Comparison of ENCODE assay signal across 8 cellular contexts in genomic region chr6:34425132-34425497, GRCh38. TPM values are rescaled to one million over a fixed set of nuclear protein-coding genes. Genes with fewer than 3 reads are reported as not detected.
DNase-seq lines count a peak whose midpoint lies in the region; ATAC-seq and TF ChIP-seq lines count a peak whose summit lies in the region.

No MANE protein-coding gene starts in this region.

- POLR2A ChIA-PET in HEK293 (lab: Yijun Ruan, JAX) = interaction anchor here (1.4 to 4.7 kb wide), 9 partner anchors 10 to 834 kb away, joined by 3 to 75 read pairs (median 6); partner anchors contain the start of genes ILRUN, SNRPC and ZNF76

- ATAC-seq in gastroesophageal sphincter = no peak
- ATAC-seq in HG02610 (IDR thresholded peaks at IDR 0.05; ENCODE audit: unreplicated experiment) = no peak

- H3K4me1 ChIP-seq in HEK293 (ENCODE audit: control insufficient read depth, insufficient read depth, low read length) (peaks cover 2% of the 10 kb centered on the region; the same call in 1 of the 2 replicates), gastroesophageal sphincter (peaks cover 0 to 33% (median 11%) of the 10 kb centered on the region in 3 donors)

- H3K36me3 ChIP-seq in HEK293 (ENCODE audit: control insufficient read depth in 2 of 2, insufficient read depth in 1 of 2, low read length in 2 of 2) (peaks cover 40 to 55% of the 10 kb centered on the region in 2 experiments), gastroesophageal sphincter (peaks cover 0 to 47% of the 10 kb centered on the region in 2 donors)

- peak; percentile 5 to 18 for DNase-seq in activated CD4-positive, alpha-beta T cell treated with anti-CD3 and anti-CD28 coated beads, Interleukin-2, amount 50 U/mL, for 4 hours
- DNase-seq in stimulated activated CD8-positive, alpha-beta memory T cell treated with anti-CD3 and anti-CD28 coated beads, Interleukin-12 subunit alpha, Interleukin-12 subunit beta, amount 100 ng/mL, for 4 hours (ENCODE audit: low read depth) = peak; percentile 1
- DNase-seq in NCI-H526 (lab: John Stamatoyannopoulos, UW) (no peak), KG1 (lab: John Stamatoyannopoulos, UW) (no peak), NCI-H2029 treated with DMSO at 0.1 percent for 48 hours (lab: John Stamatoyannopoulos, UW) (no peak)

- TF ChIP-seq CTCF in HEK293 (tag by site-specific recombination; IDR thresholded peaks at IDR 0.05) = no peak
- TF ChIP-seq CTCF in gastroesophageal sphincter (IDR thresholded peaks at IDR 0.05) = no peak

- no peak for TF ChIP-seq POLR2A in gastroesophageal sphincter (IDR thresholded peaks at IDR 0.05)

- no peak for TF ChIP-seq EP300 in gastroesophageal sphincter (IDR thresholded peaks at IDR 0.05)

- H3K27ac ChIP-seq in HEK293 (ENCODE audit: extremely low read depth, low read depth, low read length) (peak overlapping the region; percentile 97), gastroesophageal sphincter (peak overlapping the region; percentile 51 to 89 (median 88))

- H3K4me3 ChIP-seq in HEK293 (ENCODE audit: low read depth, low read length) (peak overlapping the region; percentile 58), gastroesophageal sphincter (peak overlapping the region; percentile 60 to 80)

- CTCF ChIA-PET in HEK293 (lab: Yijun Ruan, JAX) = interaction anchor here (0.6 to 1.7 kb wide), 4 partner anchors 20 to 311 kb away, joined by 3 to 5 read pairs (median 3); no protein-coding TSS in a partner anchor

- WGBS in gastroesophageal sphincter (ENCODE audit: low coverage in 1 of 2), 2 donors = 0% methylated on average over 4 of the region's 10 CpGs; no CpG with 5 or more reads in 1 of the 2 donors

- no peaks in the 10 kb centered on the region for H3K9me3 ChIP-seq in HEK293 (ENCODE audit: control insufficient read depth, insufficient read depth, low read depth, low read length)
- no peaks in the 10 kb centered on the region for H3K9me3 ChIP-seq in gastroesophageal sphincter

- H3K27me3 ChIP-seq in gastroesophageal sphincter = no peaks in the 10 kb centered on the region

TF ChIP-seq in HEK293, 187 proteins besides CTCF, POLR2A, EP300 and RAD21:
- TF ChIP-seq ZNF26 (tag by site-specific recombination; IDR thresholded peaks at IDR 0.05) (no peak), ZNF677 (tag by site-specific recombination; IDR thresholded peaks at IDR 0.05) (0 out of 2 replicates have a peak, but pooled peaks have one; percentile 7), ZNF513 (tag by site-specific recombination; IDR thresholded peaks at IDR 0.05) (0 out of 2 replicates have a peak, but pooled peaks have one; percentile 0)

RNA-seq across cellular contexts. Expression of gene RPS10, which starts 0.8 kb away (rescaled TPM):
- total RNA-seq in gastroesophageal sphincter = 1,000 to 10,000 TPM; 1,014 to 3,120 (median 2,269) TPM

RNA-seq across cellular contexts. Expression of gene NUDT3, which starts 32.6 kb away (rescaled TPM):
- total RNA-seq in gastroesophageal sphincter = 10 to 100 TPM; 32.2 to 66.3 (median 46.9) TPM

RNA-seq across cellular contexts. Expression of gene PACSIN1, which starts 40.8 kb away (rescaled TPM):
- 1 to 10 TPM in 2 of 4 donors, not detected in 2; 1.2 TPM for total RNA-seq in gastroesophageal sphincter

Comparison
In these comparisons a context has a peak if more than half of its experiments do, and no peak if none do; other contexts are left out.
1. DNase-seq: peak in activated CD4-positive, alpha-beta T cell treated with anti-CD3 and anti-CD28 coated beads, Interleukin-2, amount 50 U/mL, for 4 hours (2 of 2) and stimulated activated CD8-positive, alpha-beta memory T cell treated with anti-CD3 and anti-CD28 coated beads, Interleukin-12 subunit alpha, Interleukin-12 subunit beta, amount 100 ng/mL, for 4 hours (single experiment); none in NCI-H526 (0 of 2), KG1 (single experiment) and NCI-H2029 treated with DMSO at 0.1 percent for 48 hours (single experiment).